Comparison of ENCODE assay signal across 9 cellular contexts in genomic region chr7:143002856-143003255, GRCh38. TPM values are rescaled to one million over a fixed set of nuclear protein-coding genes. Genes with fewer than 3 reads are reported as not detected.
DNase-seq lines count a peak whose midpoint lies in the region; ATAC-seq, FAIRE-seq and TF ChIP-seq lines count a peak whose summit lies in the region.
"Had no signal": no experiment of that assay in that cellular context is flagged by ENCODE, and none has a peak within 500 bp of the region (broad histone marks: within the 10 kb centered on the region; RNA-seq: fewer than 3 reads in every experiment).

No MANE protein-coding gene starts in this region.

- no peak for ATAC-seq in activated T-cell treated with anti-CD3 and anti-CD28 coated beads, Interleukin-2, amount 50 U/mL, for 4 hours
- no peak for ATAC-seq in activated CD8-positive, alpha-beta T cell treated with anti-CD3 and anti-CD28 coated beads, Interleukin-2, amount 10 ng/mL, durations not matched to agents 7 days and 5 days
- no peak for ATAC-seq in HepG2

- H3K36me3 ChIP-seq in HepG2 (replicated peaks in 1 of 2; ENCODE audit: control insufficient read depth in 1 of 2, insufficient read depth in 2 of 2, low read length in 2 of 2) = no peaks in the 10 kb centered on the region
- no peaks in the 10 kb centered on the region for H3K36me3 ChIP-seq in testis (ENCODE audit: low read depth, missing control alignments)

- CTCF ChIA-PET in activated CD8-positive, alpha-beta T cell treated with anti-CD3 and anti-CD28 coated beads, Interleukin-2, amount 10 ng/mL, durations not matched to agents 7 days and 5 days (lab: Charles Lee) = interaction anchor here (0.6 to 10.3 kb wide), 47 partner anchors 10 to 1028 kb away, joined by 3 to 333 read pairs (median 4); partner anchors contain the start of genes EPHB6 and TAS2R40
- CTCF ChIA-PET in HepG2 (lab: Yijun Ruan, JAX; ENCODE audit: low intra/inter-chr PET ratio, low total read pairs) = interaction anchor here (1.8 to 1.9 kb wide), 2 partner anchors 149 to 212 kb away, joined by 6 read pairs; no protein-coding TSS in a partner anchor

- POLR2A ChIA-PET in activated CD8-positive, alpha-beta T cell treated with anti-CD3 and anti-CD28 coated beads, Interleukin-2, amount 10 ng/mL, durations not matched to agents 7 days and 5 days (lab: Charles Lee) = no interaction called here
- POLR2A ChIA-PET in HepG2 (lab: Yijun Ruan, JAX) = no interaction called here

- H2AFZ ChIP-seq in HepG2 (ENCODE audit: low read length) = no peak overlapping the region

- H3K4me1 ChIP-seq in HepG2 (ENCODE audit: insufficient read depth, low read length) = no peaks in the 10 kb centered on the region
- peaks cover 4% of the 10 kb centered on the region for H3K4me1 ChIP-seq in testis

- TF ChIP-seq RAD21 in HepG2 (CRISPR knock-in tag; IDR thresholded peaks at IDR 0.05) = no peak

- H3K36me3 Mint-ChIP-seq in activated T-cell treated with anti-CD3 and anti-CD28 coated beads, Interleukin-2, amount 50 U/mL, for 4 hours (ENCODE audit: insufficient read depth) = no peaks in the 10 kb centered on the region
- H3K36me3 Mint-ChIP-seq in activated CD8-positive, alpha-beta T cell treated with anti-CD3 and anti-CD28 coated beads, Interleukin-2, amount 10 ng/mL, durations not matched to agents 7 days and 5 days (ENCODE audit: low read depth) = no peaks in the 10 kb centered on the region

- peaks cover 6% of the 10 kb centered on the region for H3K4me1 Mint-ChIP-seq in activated T-cell treated with anti-CD3 and anti-CD28 coated beads, Interleukin-2, amount 50 U/mL, for 4 hours (ENCODE audit: low read depth)
- H3K4me1 Mint-ChIP-seq in activated CD8-positive, alpha-beta T cell treated with anti-CD3 and anti-CD28 coated beads, Interleukin-2, amount 10 ng/mL, durations not matched to agents 7 days and 5 days (ENCODE audit: low read depth) = peaks cover 5% of the 10 kb centered on the region

- intact Hi-C loops in HepG2 (cut with micrococcal nuclease; ENCODE audit: unreplicated experiment) (loop anchor here (1.0 to 10.0 kb wide), 4 partner anchors 118 to 302 kb away; partner anchors contain the start of gene TRPV6), testis (cut with DNase I; ENCODE audit: low total_unique reads) (loop anchor here (10.0 kb wide), 1 partner anchor 138 kb away; no protein-coding TSS in a partner anchor)

- H3K27me3 ChIP-seq in HepG2 (ENCODE audit: control insufficient read depth in 1 of 2, insufficient read depth in 2 of 2, low read length in 2 of 2) (no peaks in the 10 kb centered on the region), testis (no peaks in the 10 kb centered on the region)
- H3K27me3 ChIP-seq: dorsolateral prefrontal cortex had no signal

- no peak for DNase-seq in activated T-cell treated with anti-CD3 and anti-CD28 coated beads, Interleukin-2, amount 50 U/mL, for 4 hours
- no peak for DNase-seq in activated T-cell treated with anti-CD3 and anti-CD28 coated beads for 4 hours
- DNase-seq in activated CD8-positive, alpha-beta T cell treated with anti-CD3 and anti-CD28 coated beads, Interleukin-2, amount 10 ng/mL, durations not matched to agents 7 days and 5 days = no peak
- no peak for DNase-seq in HepG2 (ENCODE audit: low spot score)
- peak; percentile 18 for DNase-seq in testis
- DNase-seq in NCI-H2227 (lab: John Stamatoyannopoulos, UW; ENCODE audit: unreplicated experiment) = no peak
- DNase-seq in NCI-H1417 (lab: John Stamatoyannopoulos, UW) = no peak
- DNase-seq in SW 1271 (lab: John Stamatoyannopoulos, UW) = no peak
- DNase-seq: dorsolateral prefrontal cortex had no signal

- peak overlapping the region; percentile 31; the same call in 1 of the 2 replicates for H3K4me2 ChIP-seq in HepG2 (ENCODE audit: low read depth, low read length)

- H3K4me3 ChIP-seq in HepG2 (replicated peaks in 1 of 3; ENCODE audit: insufficient read depth in 1 of 3, low read depth in 2 of 3, low read length in 3 of 3) (no peak overlapping the region), testis (no peak overlapping the region)

- TF ChIP-seq CTCF in HepG2 (CRISPR knock-in tag; IDR thresholded peaks at IDR 0.05) = no peak
- no peak for TF ChIP-seq CTCF in testis (IDR thresholded peaks at IDR 0.05)

- no peaks in the 10 kb centered on the region for H3K9me3 Mint-ChIP-seq in activated T-cell treated with anti-CD3 and anti-CD28 coated beads, Interleukin-2, amount 50 U/mL, for 4 hours
- no peaks in the 10 kb centered on the region for H3K9me3 Mint-ChIP-seq in activated CD8-positive, alpha-beta T cell treated with anti-CD3 and anti-CD28 coated beads, Interleukin-2, amount 10 ng/mL, durations not matched to agents 7 days and 5 days (ENCODE audit: insufficient read depth)

- 41% methylated on average over 6 of the region's 6 CpGs for WGBS in HepG2 (ENCODE audit: low lambda C conversion rate)
- WGBS in testis, 2 donors = 66 to 81% methylated on average over 6 of the region's 6 CpGs

- H3K9ac ChIP-seq in HepG2 (ENCODE audit: insufficient read depth, low read depth, low read length) = no peak overlapping the region

- no TSS peak for BruUV-seq in HepG2 (replicated peaks; lab: Mats Ljungman, UMichigan)

- FAIRE-seq in HepG2 (lab: Jason Lieb, UNC) = no peak

- no peak overlapping the region for H3K27ac Mint-ChIP-seq in activated CD8-positive, alpha-beta T cell treated with anti-CD3 and anti-CD28 coated beads, Interleukin-2, amount 10 ng/mL, durations not matched to agents 7 days and 5 days

- in situ Hi-C loops in HepG2 (cut with HindIII; ENCODE audit: extremely low pct_ligation_motif_present, low pct_unique_long_range_greater_than_20kb) = no loop called here

- H3K4me3 Mint-ChIP-seq in activated T-cell treated with anti-CD3 and anti-CD28 coated beads, Interleukin-2, amount 50 U/mL, for 4 hours = peak overlapping the region; percentile 73
- peak overlapping the region; percentile 73 for H3K4me3 Mint-ChIP-seq in activated CD8-positive, alpha-beta T cell treated with anti-CD3 and anti-CD28 coated beads, Interleukin-2, amount 10 ng/mL, durations not matched to agents 7 days and 5 days

- no peaks in the 10 kb centered on the region for H4K20me1 ChIP-seq in HepG2 (ENCODE audit: insufficient read depth, low read length)

- TF ChIP-seq EP300 in HepG2 (IDR thresholded peaks at IDR 0.05; ENCODE audit: low read depth in 2 of 2, low read length in 2 of 2) = no peak
- no peak for TF ChIP-seq EP300 in HepG2 (CRISPR knock-in tag; IDR thresholded peaks at IDR 0.05; ENCODE audit: borderline replicate concordance)

- no peak overlapping the region for H3K27ac ChIP-seq in HepG2 (ENCODE audit: extremely low read length, insufficient read depth, low read length)
- no peak overlapping the region for H3K27ac ChIP-seq in testis

- 0 out of 2 replicates have a peak, but pooled peaks cover 8% of the 10 kb centered on the region for H3K9me3 ChIP-seq in HepG2 (ENCODE audit: low read length)
- H3K9me3 ChIP-seq in testis = no peaks in the 10 kb centered on the region

- H3K27me3 Mint-ChIP-seq in activated T-cell treated with anti-CD3 and anti-CD28 coated beads, Interleukin-2, amount 50 U/mL, for 4 hours (ENCODE audit: low read depth) = peaks cover 1% of the 10 kb centered on the region
- H3K27me3 Mint-ChIP-seq in activated CD8-positive, alpha-beta T cell treated with anti-CD3 and anti-CD28 coated beads, Interleukin-2, amount 10 ng/mL, durations not matched to agents 7 days and 5 days (ENCODE audit: low read depth) = peaks cover 14% of the 10 kb centered on the region

- TF ChIP-seq POLR2A in HepG2 (IDR thresholded peaks at IDR 0.05; ENCODE audit: insufficient read depth in 1 of 2, low read depth in 2 of 2, low read length in 2 of 2) (no peak), testis (IDR thresholded peaks at IDR 0.05) (no peak)

- no peaks in the 10 kb centered on the region for H3K79me2 ChIP-seq in HepG2 (ENCODE audit: insufficient read depth, low read length)

RNA-seq across cellular contexts. Expression of gene OR9A2, which starts 24.1 kb away (rescaled TPM):
- total RNA-seq in activated T-cell treated with anti-CD3 and anti-CD28 coated beads, Interleukin-2, amount 50 U/mL, for 4 hours = not detected
- total RNA-seq in activated CD8-positive, alpha-beta T cell treated with anti-CD3 and anti-CD28 coated beads, Interleukin-2, amount 10 ng/mL, durations not matched to agents 7 days and 5 days = not detected
- total RNA-seq in HepG2 (2016; rRNA removed; fragmentation: Illumina TruSeq; extraction: Trizol) = not detected in 2 replicates
- not detected in 2 replicates for total RNA-seq in HepG2 (2016; cell fraction: cytosol; rRNA removed; fragmentation: Illumina TruSeq; extraction: Trizol; ENCODE audit: low read depth)
- total RNA-seq in HepG2 (2016; cell fraction: insoluble cytoplasmic fraction; rRNA removed; fragmentation: Illumina TruSeq; extraction: Trizol) = not detected in 2 replicates
- not detected in 2 replicates for total RNA-seq in HepG2 (2016; cell fraction: membrane; rRNA removed; fragmentation: Illumina TruSeq; extraction: Trizol)
- not detected in 2 replicates for total RNA-seq in HepG2 (2016; cell fraction: nucleus; rRNA removed; fragmentation: Illumina TruSeq; extraction: Trizol)
- polyA plus RNA-seq in HepG2 (2011; rRNA removed) = not detected in 2 replicates
- not detected in 2 replicates for polyA plus RNA-seq in HepG2 (2011; cell fraction: cytosol; rRNA removed)
- not detected in 2 replicates for polyA plus RNA-seq in HepG2 (2011; cell fraction: nucleus; rRNA removed)
- polyA plus RNA-seq in HepG2 (2012) = not detected in 2 replicates
- polyA plus RNA-seq in HepG2 (2016; cell fraction: cytosol; fragmentation: Illumina TruSeq; extraction: Trizol; ENCODE audit: low read depth) = not detected in 2 replicates
- polyA plus RNA-seq in HepG2 (2016; cell fraction: insoluble cytoplasmic fraction; fragmentation: Illumina TruSeq; extraction: Trizol; ENCODE audit: low read depth) = not detected in 2 replicates
- not detected in 2 replicates for polyA plus RNA-seq in HepG2 (2016; cell fraction: membrane; fragmentation: Illumina TruSeq; extraction: Trizol; ENCODE audit: low read depth)
- not detected in 2 replicates for polyA plus RNA-seq in HepG2 (2016; cell fraction: nucleus; fragmentation: Illumina TruSeq; extraction: Trizol; ENCODE audit: insufficient read depth, low read depth)
- 0.14 and 1.6 TPM in 2 replicates for polyA minus RNA-seq in HepG2 (2011; rRNA and poly(A)+ RNA removed; ENCODE audit: low replicate concordance)
- polyA minus RNA-seq in HepG2 (2011; cell fraction: cytosol; rRNA and poly(A)+ RNA removed) = not detected in 2 replicates
- 1.1 and 2.2 TPM in 2 replicates for polyA minus RNA-seq in HepG2 (2011; cell fraction: nucleus; rRNA and poly(A)+ RNA removed)
- 1 to 10 TPM in 1 of 2 donors, under 1 TPM in 1; 0.99 to 3.5 TPM for total RNA-seq in testis
- not detected for polyA plus RNA-seq in testis (ENCODE audit: insufficient read depth, low read depth, low replicate concordance)

RNA-seq across cellular contexts. Expression of gene KEL, which starts 40.7 kb away (rescaled TPM):
- total RNA-seq in activated T-cell treated with anti-CD3 and anti-CD28 coated beads, Interleukin-2, amount 50 U/mL, for 4 hours = under 1 TPM in 1 of 3 donors, not detected in 2; 0.33 TPM
- total RNA-seq in activated CD8-positive, alpha-beta T cell treated with anti-CD3 and anti-CD28 coated beads, Interleukin-2, amount 10 ng/mL, durations not matched to agents 7 days and 5 days = 1 to 10 TPM; 1.0 to 1.1 TPM
- total RNA-seq in HepG2 (2016; rRNA removed; fragmentation: Illumina TruSeq; extraction: Trizol) (not detected in 2 replicates), testis (100 to 1,000 TPM; 124 TPM)
- not detected in 2 replicates for total RNA-seq in HepG2 (2016; cell fraction: cytosol; rRNA removed; fragmentation: Illumina TruSeq; extraction: Trizol; ENCODE audit: low read depth)
- 0.24 TPM in 1 of 2 replicates, not detected in the other for total RNA-seq in HepG2 (2016; cell fraction: insoluble cytoplasmic fraction; rRNA removed; fragmentation: Illumina TruSeq; extraction: Trizol)
- total RNA-seq in HepG2 (2016; cell fraction: membrane; rRNA removed; fragmentation: Illumina TruSeq; extraction: Trizol) = not detected in 2 replicates
- not detected in 2 replicates for total RNA-seq in HepG2 (2016; cell fraction: nucleus; rRNA removed; fragmentation: Illumina TruSeq; extraction: Trizol)
- polyA plus RNA-seq in HepG2 (2011; rRNA removed) (0.03 and 0.09 TPM in 2 replicates), testis (ENCODE audit: insufficient read depth, low read depth, low replicate concordance) (52.1 TPM)
- polyA plus RNA-seq in HepG2 (2011; cell fraction: cytosol; rRNA removed) = 0.03 and 0.04 TPM in 2 replicates
- polyA plus RNA-seq in HepG2 (2011; cell fraction: nucleus; rRNA removed) = 0.47 and 0.51 TPM in 2 replicates
- 0.11 and 0.70 TPM in 2 replicates for polyA plus RNA-seq in HepG2 (2012)
- polyA plus RNA-seq in HepG2 (2016; cell fraction: cytosol; fragmentation: Illumina TruSeq; extraction: Trizol; ENCODE audit: low read depth) = not detected in 2 replicates
- 0.45 TPM in 1 of 2 replicates, not detected in the other for polyA plus RNA-seq in HepG2 (2016; cell fraction: insoluble cytoplasmic fraction; fragmentation: Illumina TruSeq; extraction: Trizol; ENCODE audit: low read depth)
- polyA plus RNA-seq in HepG2 (2016; cell fraction: membrane; fragmentation: Illumina TruSeq; extraction: Trizol; ENCODE audit: low read depth) = not detected in 2 replicates
- polyA plus RNA-seq in HepG2 (2016; cell fraction: nucleus; fragmentation: Illumina TruSeq; extraction: Trizol; ENCODE audit: insufficient read depth, low read depth) = not detected in 2 replicates
- polyA minus RNA-seq in HepG2 (2011; rRNA and poly(A)+ RNA removed; ENCODE audit: low replicate concordance) = 0.08 and 1.7 TPM in 2 replicates
- polyA minus RNA-seq in HepG2 (2011; cell fraction: cytosol; rRNA and poly(A)+ RNA removed) = not detected in 2 replicates
- polyA minus RNA-seq in HepG2 (2011; cell fraction: nucleus; rRNA and poly(A)+ RNA removed) = 0.75 and 0.77 TPM in 2 replicates

RNA-seq across cellular contexts. Expression of gene OR6V1, which starts 49.3 kb away (rescaled TPM):
- not detected for total RNA-seq in activated T-cell treated with anti-CD3 and anti-CD28 coated beads, Interleukin-2, amount 50 U/mL, for 4 hours
- not detected for total RNA-seq in activated CD8-positive, alpha-beta T cell treated with anti-CD3 and anti-CD28 coated beads, Interleukin-2, amount 10 ng/mL, durations not matched to agents 7 days and 5 days
- total RNA-seq in HepG2 (2016; rRNA removed; fragmentation: Illumina TruSeq; extraction: Trizol) = not detected in 2 replicates
- not detected in 2 replicates for total RNA-seq in HepG2 (2016; cell fraction: cytosol; rRNA removed; fragmentation: Illumina TruSeq; extraction: Trizol; ENCODE audit: low read depth)
- total RNA-seq in HepG2 (2016; cell fraction: insoluble cytoplasmic fraction; rRNA removed; fragmentation: Illumina TruSeq; extraction: Trizol) = not detected in 2 replicates
- total RNA-seq in HepG2 (2016; cell fraction: membrane; rRNA removed; fragmentation: Illumina TruSeq; extraction: Trizol) = not detected in 2 replicates
- total RNA-seq in HepG2 (2016; cell fraction: nucleus; rRNA removed; fragmentation: Illumina TruSeq; extraction: Trizol) = not detected in 2 replicates
- not detected in 2 replicates for polyA plus RNA-seq in HepG2 (2011; rRNA removed)
- not detected in 2 replicates for polyA plus RNA-seq in HepG2 (2011; cell fraction: cytosol; rRNA removed)
- polyA plus RNA-seq in HepG2 (2011; cell fraction: nucleus; rRNA removed) = not detected in 2 replicates
- polyA plus RNA-seq in HepG2 (2012) = not detected in 2 replicates
- polyA plus RNA-seq in HepG2 (2016; cell fraction: cytosol; fragmentation: Illumina TruSeq; extraction: Trizol; ENCODE audit: low read depth) = not detected in 2 replicates
- polyA plus RNA-seq in HepG2 (2016; cell fraction: insoluble cytoplasmic fraction; fragmentation: Illumina TruSeq; extraction: Trizol; ENCODE audit: low read depth) = not detected in 2 replicates
- polyA plus RNA-seq in HepG2 (2016; cell fraction: membrane; fragmentation: Illumina TruSeq; extraction: Trizol; ENCODE audit: low read depth) = not detected in 2 replicates
- polyA plus RNA-seq in HepG2 (2016; cell fraction: nucleus; fragmentation: Illumina TruSeq; extraction: Trizol; ENCODE audit: insufficient read depth, low read depth) = not detected in 2 replicates
- not detected in 2 replicates for polyA minus RNA-seq in HepG2 (2011; rRNA and poly(A)+ RNA removed; ENCODE audit: low replicate concordance)
- polyA minus RNA-seq in HepG2 (2011; cell fraction: cytosol; rRNA and poly(A)+ RNA removed) = not detected in 2 replicates
- not detected in 2 replicates for polyA minus RNA-seq in HepG2 (2011; cell fraction: nucleus; rRNA and poly(A)+ RNA removed)
- not detected for total RNA-seq in testis
- not detected for polyA plus RNA-seq in testis (ENCODE audit: insufficient read depth, low read depth, low replicate concordance)
- total RNA-seq: dorsolateral prefrontal cortex had no signal

Comparison
In these comparisons a context has a peak if more than half of its experiments do, and no peak if none do; other contexts are left out.
1. RNA of gene KEL, which starts 40.7 kb away (total RNA-seq): 124 TPM in testis; 1.0 to 1.1 TPM in activated CD8-positive, alpha-beta T cell treated with anti-CD3 and anti-CD28 coated beads, Interleukin-2, amount 10 ng/mL, durations not matched to agents 7 days and 5 days, 0.33 TPM in activated T-cell treated with anti-CD3 and anti-CD28 coated beads, Interleukin-2, amount 50 U/mL, for 4 hours and 0.24 TPM in HepG2; every median in the first group is over 10 times any median in the second.